In genomic region chr3:107032111-107032510, GRCh38 we compare ENCODE assay signal across 34 cellular contexts.
"Had no signal": no experiment of that assay in that cellular context is flagged by ENCODE, and none has a peak within 500 bp of the region (broad histone marks: within the 10 kb centered on the region; RNA-seq: fewer than 3 reads in every experiment).

No MANE protein-coding gene starts in this region.

- H3K27me3 Mint-ChIP-seq: activated B cell treated with CpG ODN at 0.5 μM for 24 hours; activated CD8-positive, alpha-beta T cell treated with anti-CD3 and anti-CD28 coated beads for 36 hours; activated naive CD8-positive, alpha-beta T cell treated with anti-CD3 and anti-CD28 coated beads for 36 hours; activated naive CD8-positive, alpha-beta T cell treated with anti-CD3 and anti-CD28 coated beads, Interleukin-2, amount 50 U/mL, for 24 hours; T-cell had no signal

- H3K27ac ChIP-seq: adrenal gland, ascending aorta, breast epithelium, cardiac muscle cell, epithelial cell of prostate, esophagus squamous epithelium, gastroesophageal sphincter, WERI-Rb-1 had no signal

- H3K4me3 Mint-ChIP-seq: activated B cell treated with CpG ODN at 0.5 μM for 24 hours; activated CD8-positive, alpha-beta T cell treated with anti-CD3 and anti-CD28 coated beads for 36 hours; activated naive CD4-positive, alpha-beta T cell treated with anti-CD3 and anti-CD28 coated beads for 36 hours; activated naive CD4-positive, alpha-beta T cell treated with anti-CD3 and anti-CD28 coated beads, Interleukin-2, amount 50 U/mL, for 24 hours; activated naive CD8-positive, alpha-beta T cell treated with anti-CD3 and anti-CD28 coated beads for 36 hours; activated naive CD8-positive, alpha-beta T cell treated with anti-CD3 and anti-CD28 coated beads, Interleukin-2, amount 50 U/mL, for 24 hours; activated T-helper 1 cell treated with anti-CD3 and anti-CD28 coated beads, Interleukin-12 subunit alpha, Interleukin-12 subunit beta, Interleukin-2, Interleukin-4 antibody, amounts not matched to agents 30 ng/mL and 10 ng/mL and 1 ng/mL, durations not matched to agents 14 hours and 24 hours and 36 hours; brain; central memory CD8-positive, alpha-beta T cell; T-cell; T-helper 1 cell treated with Interleukin-12 subunit alpha and Interleukin-12 subunit beta and Interleukin-4 antibody, amounts not matched to agents 30 μg/mL and 1 μg/mL, for 36 hours; T-helper 2 cell treated with Interferon-gamma antibody and Interleukin-4, amounts not matched to agents 5 μg/mL and 100 μg/mL, for 36 hours had no signal

- H3K4me3 ChIP-seq: adrenal gland, ascending aorta, breast epithelium, cardiac muscle cell, esophagus squamous epithelium, gastroesophageal sphincter had no signal

- H3K27me3 ChIP-seq: adrenal gland, ascending aorta, breast epithelium, cardiac muscle cell, esophagus squamous epithelium, gastroesophageal sphincter had no signal

- H3K27ac Mint-ChIP-seq: activated B cell treated with CpG ODN at 0.5 μM for 24 hours; activated CD8-positive, alpha-beta T cell treated with anti-CD3 and anti-CD28 coated beads for 36 hours; activated naive CD4-positive, alpha-beta T cell treated with anti-CD3 and anti-CD28 coated beads for 36 hours; activated naive CD4-positive, alpha-beta T cell treated with anti-CD3 and anti-CD28 coated beads, Interleukin-2, amount 50 U/mL, for 24 hours; activated naive CD8-positive, alpha-beta T cell treated with anti-CD3 and anti-CD28 coated beads for 36 hours; activated naive CD8-positive, alpha-beta T cell treated with anti-CD3 and anti-CD28 coated beads, Interleukin-2, amount 50 U/mL, for 24 hours; activated T-helper 1 cell treated with anti-CD3 and anti-CD28 coated beads, Interleukin-12 subunit alpha, Interleukin-12 subunit beta, Interleukin-2, Interleukin-4 antibody, amounts not matched to agents 30 ng/mL and 10 ng/mL and 1 ng/mL, durations not matched to agents 14 hours and 24 hours and 36 hours; activated T-helper 2 cell treated with anti-CD3 and anti-CD28 coated beads, Interferon-gamma antibody, Interleukin-2, Interleukin-4, amounts not matched to agents 10 μg/mL and 5 μg/mL and 100 μg/mL, durations not matched to agents 14 hours and 24 hours and 36 hours; brain; T-cell; T-helper 1 cell treated with Interleukin-12 subunit alpha and Interleukin-12 subunit beta and Interleukin-4 antibody, amounts not matched to agents 30 μg/mL and 1 μg/mL, for 36 hours; T-helper 2 cell treated with Interferon-gamma antibody and Interleukin-4, amounts not matched to agents 5 μg/mL and 100 μg/mL, for 36 hours had no signal

- H3K4me1 Mint-ChIP-seq: activated B cell treated with CpG ODN at 0.5 μM for 24 hours; activated naive CD4-positive, alpha-beta T cell treated with anti-CD3 and anti-CD28 coated beads, Interleukin-2, amount 50 U/mL, for 24 hours; activated naive CD8-positive, alpha-beta T cell treated with anti-CD3 and anti-CD28 coated beads for 36 hours; activated naive CD8-positive, alpha-beta T cell treated with anti-CD3 and anti-CD28 coated beads, Interleukin-2, amount 50 U/mL, for 24 hours; brain; central memory CD8-positive, alpha-beta T cell; T-cell had no signal

- H3K36me3 Mint-ChIP-seq: activated naive CD4-positive, alpha-beta T cell treated with anti-CD3 and anti-CD28 coated beads, Interleukin-2, amount 50 U/mL, for 24 hours; activated naive CD8-positive, alpha-beta T cell treated with anti-CD3 and anti-CD28 coated beads for 36 hours; T-cell had no signal

- DNase-seq: activated B cell treated with CpG ODN at 0.5 μM for 24 hours; activated CD4-positive, alpha-beta T cell treated with anti-CD3 and anti-CD28 coated beads for 48 hours; activated CD4-positive, alpha-beta T cell treated with anti-CD3 and anti-CD28 coated beads, Interleukin-2, amount 50 U/mL, for 1 hour; activated CD4-positive, alpha-beta T cell treated with anti-CD3 and anti-CD28 coated beads, Interleukin-2, amount 50 U/mL, for 48 hours; activated CD8-positive, alpha-beta memory T cell treated with anti-CD3 and anti-CD28 coated beads for 24 hours; activated CD8-positive, alpha-beta T cell treated with anti-CD3 and anti-CD28 coated beads for 36 hours; activated effector memory CD4-positive, alpha-beta T cell treated with anti-CD3 and anti-CD28 coated beads, Interleukin-2, amount 50 U/mL, for 16 hours; activated naive CD4-positive, alpha-beta T cell treated with anti-CD3 and anti-CD28 coated beads for 36 hours; activated naive CD8-positive, alpha-beta T cell treated with anti-CD3 and anti-CD28 coated beads for 36 hours; activated naive CD8-positive, alpha-beta T cell treated with anti-CD3 and anti-CD28 coated beads, Interleukin-2, amount 50 U/mL, for 24 hours; activated T-cell treated with anti-CD3 and anti-CD28 coated beads, Interleukin-2, amount 50 U/mL, for 48 hours; adrenal gland; amygdala; cortex of kidney; dermis blood vessel endothelial cell; effector CD8-positive, alpha-beta T cell; esophagus squamous epithelium; SW 1271; T-cell; T1000; WERI-Rb-1 had no signal

- ATAC-seq: activated CD4-positive, CD25-positive, alpha-beta regulatory T cell treated with anti-CD3 and anti-CD28 coated beads, Interleukin-2, amount 50 U/mL, for 24 hours; activated CD8-positive, alpha-beta T cell treated with anti-CD3 and anti-CD28 coated beads for 36 hours; activated naive CD8-positive, alpha-beta T cell treated with anti-CD3 and anti-CD28 coated beads, Interleukin-2, amount 50 U/mL, for 24 hours; gastroesophageal sphincter; T-cell had no signal
